14 cellular contexts compared by ENCODE assay signal in genomic region chr2:196944570-196944969, GRCh38. TPM values are rescaled to one million over a fixed set of nuclear protein-coding genes. Genes with fewer than 3 reads are reported as not detected.
DNase-seq lines count a peak whose midpoint lies in the region; ATAC-seq and TF ChIP-seq lines count a peak whose summit lies in the region.
"Had no signal": no experiment of that assay in that cellular context is flagged by ENCODE, and none has a peak within 500 bp of the region (broad histone marks: within the 10 kb centered on the region; RNA-seq: fewer than 3 reads in every experiment).

No MANE protein-coding gene starts in this region.

- TF ChIP-seq POLR2A in uterus (IDR thresholded peaks at IDR 0.05), result no peak

- WGBS in aorta, 2 donors, result 64 to 70% methylated on average over 4 of the region's 4 CpGs

- H4K20me1 ChIP-seq in Karpas-422 (ENCODE audit: insufficient read depth, low read depth, low read length), result no peaks in the 10 kb centered on the region

- H3K27me3 ChIP-seq in Karpas-422 (ENCODE audit: low read length), result no peaks in the 10 kb centered on the region
- no peaks in the 10 kb centered on the region for H3K27me3 ChIP-seq in aorta (ENCODE audit: control insufficient read depth in 1 of 2, insufficient read depth in 2 of 2, low read length in 1 of 2)
- H3K27me3 ChIP-seq in uterus, result no peaks in the 10 kb centered on the region
- H3K27me3 ChIP-seq: vagina had no signal

- no peak for TF ChIP-seq CTCF in GM10266 (IDR thresholded peaks at IDR 0.05; ENCODE audit: control insufficient read depth, insufficient read depth, low read depth, missing control alignments)
- TF ChIP-seq CTCF in uterus (IDR thresholded peaks at IDR 0.05), result no peak

- H3K79me2 ChIP-seq in Karpas-422 (ENCODE audit: low read length), result no peaks in the 10 kb centered on the region

- H3K4me2 ChIP-seq in Karpas-422 (ENCODE audit: low read depth, low read length, poor library complexity, severe bottlenecking), result peak overlapping the region; percentile 13

- H3K9ac ChIP-seq in Karpas-422 (ENCODE audit: low read length), result 0 out of 2 replicates have a peak overlapping the region, but pooled peaks have one; percentile 24

- ATAC-seq in GM19372 (IDR thresholded peaks at IDR 0.05; ENCODE audit: low read depth, unreplicated experiment) (peak; percentile 88), HG02840 (IDR thresholded peaks at IDR 0.05; ENCODE audit: low FRiP score, unreplicated experiment) (peak; percentile 88), aorta (ENCODE audit: low FRiP score) (no peak)
- ATAC-seq: Panc1 had no signal

- H3K4me3 ChIP-seq in Karpas-422 (ENCODE audit: low read length), result no peak overlapping the region
- no peak overlapping the region for H3K4me3 ChIP-seq in aorta (ENCODE audit: low read length in 2 of 2)
- H3K4me3 ChIP-seq in uterus, result no peak overlapping the region
- H3K4me3 ChIP-seq: vagina had no signal

- no peaks in the 10 kb centered on the region for H3K9me2 ChIP-seq in Karpas-422 (replicated peaks; ENCODE audit: insufficient read depth, low read length)

- peak; percentile 33 for DNase-seq in GM10266 (ENCODE audit: extremely low spot score)
- peak; percentile 79 for DNase-seq in Karpas-422
- DNase-seq in aorta, result no peak
- no peak for DNase-seq in RKO (ENCODE audit: low spot score)
- DNase-seq in NCI-H187 (lab: John Stamatoyannopoulos, UW), result no peak
- DNase-seq in uterus, result no peak
- DNase-seq: activated CD4-positive, alpha-beta T cell treated with anti-CD3 and anti-CD28 coated beads for 4 hours; immature natural killer cell; KBM-7 had no signal

- no peaks in the 10 kb centered on the region for H3K36me3 ChIP-seq in Karpas-422 (ENCODE audit: insufficient read depth, low read length)
- no peaks in the 10 kb centered on the region for H3K36me3 ChIP-seq in aorta (ENCODE audit: control insufficient read depth in 1 of 2, insufficient read depth in 2 of 2, low read length in 1 of 2)
- no peaks in the 10 kb centered on the region for H3K36me3 ChIP-seq in uterus
- H3K36me3 ChIP-seq: vagina had no signal

- peak overlapping the region; percentile 64; the same call in 1 of the 2 replicates for H2AFZ ChIP-seq in Karpas-422 (ENCODE audit: low read length)

- intact Hi-C loops in aorta (cut with DNase I), result no loop called here
- intact Hi-C loops in uterus (cut with DNase I; ENCODE audit: low total_unique reads), result no loop called here

- H3K9me3 ChIP-seq in Karpas-422 (ENCODE audit: low read length) (no peaks in the 10 kb centered on the region), aorta (ENCODE audit: control insufficient read depth, low read length) (no peaks in the 10 kb centered on the region), uterus (no peaks in the 10 kb centered on the region)
- H3K9me3 ChIP-seq: vagina had no signal

- H3K4me1 ChIP-seq in Karpas-422 (ENCODE audit: low read length) (peaks cover 44% of the 10 kb centered on the region), aorta (ENCODE audit: control insufficient read depth in 1 of 2, insufficient read depth in 2 of 2, low read length in 2 of 2) (no peaks in the 10 kb centered on the region), uterus (no peaks in the 10 kb centered on the region)
- H3K4me1 ChIP-seq: vagina had no signal

- H3K27ac ChIP-seq in Karpas-422 (ENCODE audit: low read length) (peak overlapping the region; percentile 35; the same call in 1 of the 2 replicates), aorta (ENCODE audit: low read depth in 1 of 2, low read length in 2 of 2) (no peak overlapping the region), uterus (no peak overlapping the region)
- H3K27ac ChIP-seq: epithelial cell of prostate, vagina had no signal

RNA-seq across cellular contexts. Expression of gene PGAP1, which starts 18.1 kb away (rescaled TPM):
- total RNA-seq in Karpas-422 (2014; rRNA removed; shearing (Covaris generic); ENCODE audit: low replicate concordance), result 6.5 and 22.4 TPM in 2 replicates
- 10 to 100 TPM in 1 of 2 donors, 1 to 10 TPM in 1; 9.6 to 10.9 TPM for total RNA-seq in aorta
- 1 to 10 TPM; 1.4 to 2.4 TPM for polyA plus RNA-seq in aorta
- 10 to 100 TPM; 19.4 to 76.3 (median 23.7) TPM for total RNA-seq in uterus

Comparison
In these comparisons a context has a peak if more than half of its experiments do, and no peak if none do; other contexts are left out.
1. DNase-seq: peak in GM10266 (single experiment) and Karpas-422 (single experiment); none in aorta (0 of 2), RKO (single experiment), NCI-H187 (0 of 2) and uterus (0 of 2).